20 cellular contexts compared by ENCODE assay signal in the genomic region with DNA sequence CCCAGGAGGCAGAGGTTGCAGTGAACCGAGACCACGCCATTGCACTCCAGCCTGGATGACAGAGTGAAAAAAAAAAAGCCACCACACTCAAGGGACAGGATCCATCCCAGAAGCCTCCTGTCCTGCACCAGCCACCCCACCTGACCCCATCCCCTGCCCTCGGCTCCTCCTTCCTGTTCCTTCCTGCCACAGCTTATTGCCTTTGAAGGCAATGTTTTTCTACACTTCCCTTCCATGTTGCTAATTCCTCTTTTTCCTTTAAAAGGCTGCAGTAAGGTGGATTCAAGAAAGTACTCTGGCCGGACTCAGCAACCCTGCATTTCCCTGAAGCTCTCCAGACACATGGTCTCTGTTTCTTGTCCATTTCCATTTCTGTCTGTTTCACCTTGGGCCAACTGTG.
"Had no signal": no experiment of that assay in that cellular context is flagged by ENCODE, and none has a peak within 500 bp of the region (broad histone marks: within the 10 kb centered on the region; RNA-seq: fewer than 3 reads in every experiment).

No MANE protein-coding gene starts in this region.

- H3K36me3 ChIP-seq: adrenal gland, gastrocnemius medialis, heart right ventricle, ovary, WERI-Rb-1 had no signal

- H3K27me3 ChIP-seq: adrenal gland, gastrocnemius medialis, heart right ventricle, ovary had no signal

- H3K27me3 Mint-ChIP-seq: type B pancreatic cell had no signal

- H3K27ac ChIP-seq: adrenal gland, gastrocnemius medialis, heart right ventricle, ovary, WERI-Rb-1 had no signal

- H3K4me3 Mint-ChIP-seq: memory B cell; naive thymus-derived CD4-positive, alpha-beta T cell; stimulated activated naive CD8-positive, alpha-beta T cell treated with anti-CD3 and anti-CD28 coated beads, Interleukin-15, amount 100 ng/mL, for 72 hours; T-helper 2 cell treated with Interferon-gamma antibody and Interleukin-4, amounts not matched to agents 5 μg/mL and 100 μg/mL, for 36 hours; type B pancreatic cell had no signal

- H3K4me1 Mint-ChIP-seq: memory B cell; stimulated activated naive CD8-positive, alpha-beta T cell treated with anti-CD3 and anti-CD28 coated beads, Interleukin-15, amount 100 ng/mL, for 72 hours had no signal

- H3K4me3 ChIP-seq: adrenal gland, gastrocnemius medialis, heart right ventricle, ovary, smooth muscle cell had no signal

- H3K9me3 ChIP-seq: adrenal gland, gastrocnemius medialis, heart right ventricle, ovary had no signal

- DNase-seq: activated CD4-positive, alpha-beta T cell treated with anti-CD3 and anti-CD28 coated beads, Interleukin-2, amount 50 U/mL, for 4 hours; activated gamma-delta T cell; adrenal gland; cerebellar nuclear complex; cortex of kidney; gastrocnemius medialis; heart right ventricle; kidney glomerular epithelial cell; naive thymus-derived CD4-positive, alpha-beta T cell; ovary; stimulated activated CD4-positive, alpha-beta T cell treated with anti-CD3 and anti-CD28 coated beads, Interleukin-4, amount 100 ng/mL, for 1 hour; stimulated activated naive CD8-positive, alpha-beta T cell treated with anti-CD3 and anti-CD28 coated beads, Interleukin-15, amount 100 ng/mL, for 72 hours; WERI-Rb-1 had no signal

- H3K4me2 ChIP-seq: smooth muscle cell had no signal

- H3K4me1 ChIP-seq: adrenal gland, gastrocnemius medialis had no signal

- ATAC-seq: activated naive CD4-positive, alpha-beta T cell treated with anti-CD3 and anti-CD28 coated beads, Interleukin-2, amount 50 U/mL, for 72 hours; esophagus mucosa; gastrocnemius medialis; heart right ventricle; naive thymus-derived CD4-positive, alpha-beta T cell; sciatic nerve; stimulated activated naive CD8-positive, alpha-beta T cell treated with anti-CD3 and anti-CD28 coated beads, Interleukin-15, amount 100 ng/mL, for 72 hours had no signal

- H3K9me3 Mint-ChIP-seq: memory B cell; naive thymus-derived CD4-positive, alpha-beta T cell; stimulated activated naive CD8-positive, alpha-beta T cell treated with anti-CD3 and anti-CD28 coated beads, Interleukin-15, amount 100 ng/mL, for 72 hours; T-helper 2 cell treated with Interferon-gamma antibody and Interleukin-4, amounts not matched to agents 5 μg/mL and 100 μg/mL, for 36 hours; type B pancreatic cell had no signal

- H3K36me3 Mint-ChIP-seq: activated naive CD4-positive, alpha-beta T cell treated with anti-CD3 and anti-CD28 coated beads, Interleukin-2, amount 50 U/mL, for 72 hours; naive thymus-derived CD4-positive, alpha-beta T cell had no signal

- H3K27ac Mint-ChIP-seq: memory B cell; T-helper 2 cell treated with Interferon-gamma antibody and Interleukin-4, amounts not matched to agents 5 μg/mL and 100 μg/mL, for 36 hours; type B pancreatic cell had no signal
